8 cellular contexts compared by ENCODE assay signal in genomic region chr2:237060518-237061312, GRCh38. TPM values are rescaled to one million over a fixed set of nuclear protein-coding genes. Genes with fewer than 3 reads are reported as not detected.
A peak's percentile ranks its signal among the peaks of the same experiment; 100 is the strongest.
DNase-seq lines count a peak whose midpoint lies in the region; ATAC-seq, FAIRE-seq and TF ChIP-seq lines count a peak whose summit lies in the region.

No MANE protein-coding gene starts in this region.

- ATAC-seq in pancreas (peak; percentile 85 to 95 (median 94)), HG02571 (IDR thresholded peaks at IDR 0.05; ENCODE audit: unreplicated experiment) (no peak)

- peak; percentile 73 for TF ChIP-seq CTCF in 22Rv1 (IDR thresholded peaks at IDR 0.05)
- peak; percentile 62 for TF ChIP-seq CTCF in WI38 (IDR thresholded peaks at IDR 0.05; ENCODE audit: low read depth, low read length)
- peak; percentile 20 to 41 (median 34) for TF ChIP-seq CTCF in pancreas (IDR thresholded peaks at IDR 0.05)

- no peaks in the 10 kb centered on the region for H3K27me3 ChIP-seq in pancreas

- intact Hi-C loops in pancreas (cut with DNase I): loop anchor here (5.0 to 10.0 kb wide), 2 partner anchors 708 to 716 kb away; no protein-coding TSS in a partner anchor

- 9 to 10% methylated on average over 15 of the region's 15 CpGs for WGBS in pancreas, 2 donors

- H3K36me3 ChIP-seq in pancreas: no peaks in the 10 kb centered on the region

- no peaks in the 10 kb centered on the region for H3K9me3 ChIP-seq in pancreas

- H3K27ac ChIP-seq in 22Rv1 (no peak overlapping the region), pancreas (no peak overlapping the region)

- DNase-seq in NCI-H187 treated with DMSO at 0.1 percent for 48 hours (lab: John Stamatoyannopoulos, UW) (peak; percentile 7), glomerular endothelial cell (ENCODE audit: extremely low read depth, low read depth, low spot score) (peak; percentile 73), pancreas (peak in 3 of 6 donors; percentile 37 to 66 (median 40))
- no peak for DNase-seq in activated T-cell treated with anti-CD3 and anti-CD28 coated beads, Interleukin-2, amount 50 U/mL, for 1 hour

- FAIRE-seq in G401.6 (lab: Jason Lieb, UNC) (peak; percentile 55), pancreas (lab: Jason Lieb, UNC) (no peak)

- H3K4me1 ChIP-seq in pancreas: peaks cover 0 to 5% (median 3%) of the 10 kb centered on the region in 3 donors

- no peak overlapping the region for H3K4me3 ChIP-seq in WI38 (ENCODE audit: low read depth, low read length)
- peak overlapping the region in 1 of 4 donors; percentile 14 for H3K4me3 ChIP-seq in pancreas

RNA-seq across cellular contexts. Expression of gene COPS8, which starts 25.0 kb away (rescaled TPM):
- total RNA-seq in glomerular endothelial cell: 116 and 133 TPM in 2 replicates
- 10 to 100 TPM in 4 of 6 donors, 1 to 10 TPM in 2; 7.9 to 23.4 (median 12.8) TPM for total RNA-seq in pancreas
- polyA plus RNA-seq in pancreas: 10 to 100 TPM in 1 of 2 donors, 1 to 10 TPM in 1; 10.0 to 24.1 TPM
